Comparison of ENCODE assay signal across 13 cellular contexts in the genomic region with DNA sequence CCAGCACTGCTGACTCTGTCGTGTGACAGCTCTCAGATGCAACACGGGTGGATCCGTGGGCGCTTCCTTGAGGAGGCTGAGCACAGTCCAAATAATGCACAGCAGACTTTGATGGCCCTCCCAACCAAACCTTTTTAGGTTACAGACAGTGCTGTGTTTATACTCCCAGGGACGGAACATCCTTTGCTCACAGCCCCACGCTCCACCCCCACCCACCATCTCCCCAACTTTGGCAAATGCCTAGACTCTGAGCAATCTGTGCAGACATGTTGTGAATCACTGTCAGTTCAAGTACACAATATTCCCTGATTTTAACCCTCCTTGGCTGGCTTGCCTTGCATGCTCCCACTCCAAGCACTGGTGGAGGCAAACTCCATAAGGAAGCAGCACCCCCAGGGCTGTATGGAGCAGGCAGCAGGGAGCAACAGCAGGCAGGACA.
DNase-seq lines count a peak whose midpoint lies in the region; ATAC-seq and TF ChIP-seq lines count a peak whose summit lies in the region.
"Had no signal": no experiment of that assay in that cellular context is flagged by ENCODE, and none has a peak within 500 bp of the region (broad histone marks: within the 10 kb centered on the region; RNA-seq: fewer than 3 reads in every experiment).

No MANE protein-coding gene starts in this region.

- H3K27me3 Mint-ChIP-seq in HFFc6 (ENCODE audit: insufficient read depth) = no peaks in the 10 kb centered on the region
- H3K27me3 Mint-ChIP-seq: activated T-cell treated with anti-CD3 and anti-CD28 coated beads, Interleukin-2, amount 50 U/mL, for 24 hours had no signal

- intact Hi-C loops in left lung (cut with DNase I) = no loop called here

- H3K27me3 ChIP-seq in left lung = no peaks in the 10 kb centered on the region
- H3K27me3 ChIP-seq: ascending aorta, right atrium auricular region had no signal

- no peaks in the 10 kb centered on the region for H3K36me3 ChIP-seq in left lung
- H3K36me3 ChIP-seq: ascending aorta, right atrium auricular region had no signal

- TF ChIP-seq CTCF in HFFc6 (IDR thresholded peaks at IDR 0.05) = no peak
- TF ChIP-seq CTCF in epithelial cell of esophagus (IDR thresholded peaks at IDR 0.05; ENCODE audit: insufficient read depth, low read depth, low read length, missing control alignments) = no peak
- TF ChIP-seq CTCF in left lung (IDR thresholded peaks at IDR 0.05) = no peak

- DNase-seq in HFFc6 (peak; percentile 62), epithelial cell of esophagus (ENCODE audit: low read depth) (peak; percentile 81), left lung (no peak), stromal cell of bone marrow (ENCODE audit: low read depth) (peak; percentile 17), NCI-H2171 (lab: John Stamatoyannopoulos, UW) (no peak), COR-L47 (lab: John Stamatoyannopoulos, UW) (no peak), germinal center (ENCODE audit: low spot score) (no peak), left lobe of liver (ENCODE audit: low spot score) (no peak)
- DNase-seq: activated CD4-positive, CD25-positive, alpha-beta regulatory T cell treated with anti-CD3 and anti-CD28 coated beads, Interleukin-2, amount 50 U/mL, for 72 hours; activated T-cell treated with anti-CD3 and anti-CD28 coated beads, Interleukin-2, amount 50 U/mL, for 24 hours; NCI-H2107 had no signal

- no peak overlapping the region for H3K27ac ChIP-seq in left lung
- H3K27ac ChIP-seq: ascending aorta, right atrium auricular region had no signal

- H3K27ac Mint-ChIP-seq in HFFc6 = no peak overlapping the region; the same call in 1 of the 2 replicates
- H3K27ac Mint-ChIP-seq: activated T-cell treated with anti-CD3 and anti-CD28 coated beads, Interleukin-2, amount 50 U/mL, for 24 hours had no signal

- peak overlapping the region; percentile 40 for H3K4me3 Mint-ChIP-seq in HFFc6
- H3K4me3 Mint-ChIP-seq: activated T-cell treated with anti-CD3 and anti-CD28 coated beads, Interleukin-2, amount 50 U/mL, for 24 hours had no signal

- H3K36me3 Mint-ChIP-seq in HFFc6 (ENCODE audit: low read depth) = no peaks in the 10 kb centered on the region

- no peaks in the 10 kb centered on the region for H3K4me1 ChIP-seq in left lung
- H3K4me1 ChIP-seq: ascending aorta, right atrium auricular region had no signal

- no peak overlapping the region for H3K4me3 ChIP-seq in epithelial cell of esophagus (ENCODE audit: low read length)
- no peak overlapping the region for H3K4me3 ChIP-seq in left lung
- H3K4me3 ChIP-seq: ascending aorta, right atrium auricular region had no signal

- no peaks in the 10 kb centered on the region for H3K9me3 ChIP-seq in left lung
- H3K9me3 ChIP-seq: ascending aorta, right atrium auricular region had no signal

- H3K4me1 Mint-ChIP-seq in HFFc6 (ENCODE audit: low read depth) = peaks cover 21% of the 10 kb centered on the region

- no peaks in the 10 kb centered on the region for H3K9me3 Mint-ChIP-seq in HFFc6
- H3K9me3 Mint-ChIP-seq: activated T-cell treated with anti-CD3 and anti-CD28 coated beads, Interleukin-2, amount 50 U/mL, for 24 hours had no signal

- peak; percentile 37 for ATAC-seq in left lung
- no peak for ATAC-seq in left lobe of liver

Comparison
In these comparisons a context has a peak if more than half of its experiments do, and no peak if none do; other contexts are left out.
1. DNase-seq: peak in HFFc6 (single experiment), epithelial cell of esophagus (single experiment) and stromal cell of bone marrow (single experiment); none in left lung (0 of 2), NCI-H2171 (single experiment), COR-L47 (single experiment), germinal center (single experiment) and left lobe of liver (single experiment).